ENCODE assay signal across 8 cellular contexts in the genomic region with DNA sequence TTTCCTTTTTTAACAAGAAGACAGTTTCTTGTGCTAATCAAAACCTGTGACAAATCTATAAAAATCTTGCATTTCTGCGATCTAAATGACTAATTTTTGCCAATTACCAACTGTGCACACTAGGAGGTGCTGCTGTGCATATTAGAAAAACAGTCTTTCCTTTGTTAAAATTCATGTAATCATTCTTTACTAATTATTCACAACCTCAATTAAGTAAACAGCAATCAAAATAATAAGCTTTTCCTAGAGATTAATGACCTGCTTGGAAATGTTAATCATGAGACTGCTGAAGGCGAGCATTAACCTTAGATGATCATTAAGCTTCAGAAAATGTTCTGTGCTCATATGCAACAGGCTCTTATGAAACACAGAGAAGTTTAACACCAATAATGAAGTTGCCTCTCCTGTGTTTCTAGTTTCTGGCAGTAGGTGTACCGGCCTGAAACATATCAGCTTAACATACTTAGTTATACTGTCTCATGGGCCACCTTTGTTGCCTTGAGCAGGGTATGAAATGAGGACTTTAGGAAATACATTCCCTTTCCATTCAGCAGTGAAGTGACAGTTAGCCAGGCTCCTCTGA. TPM values are rescaled to one million over a fixed set of nuclear protein-coding genes. Genes with fewer than 3 reads are reported as not detected.
DNase-seq lines count a peak whose midpoint lies in the region; ATAC-seq, FAIRE-seq and TF ChIP-seq lines count a peak whose summit lies in the region.

No MANE protein-coding gene starts in this region.

- no peaks in the 10 kb centered on the region for H3K4me1 Mint-ChIP-seq in nephron progenitor cell

- FAIRE-seq in H54 (lab: Jason Lieb, UNC), result peak; percentile 92

- TF ChIP-seq CTCF in nephron progenitor cell (IDR thresholded peaks at IDR 0.05), result peak; percentile 84

- ATAC-seq in SK-N-SH treated with all-trans-retinoic acid at 6 μM for 48 hours (peak; percentile 45), HG02759 (IDR thresholded peaks at IDR 0.05; ENCODE audit: unreplicated experiment) (no peak)

- no peak overlapping the region for H3K4me3 Mint-ChIP-seq in nephron progenitor cell

- DNase-seq in COLO668 (lab: John Stamatoyannopoulos, UW; ENCODE audit: unreplicated experiment), result peak; percentile 3
- DNase-seq in H54 (ENCODE audit: insufficient read length, low spot score), result no peak
- DNase-seq in effector CD4-positive, alpha-beta T cell, result peak; percentile 15
- peak; percentile 31 for DNase-seq in nephron progenitor cell
- DNase-seq in posterior vena cava (ENCODE audit: low spot score), result no peak
- no peak for DNase-seq in mucosa of gallbladder (ENCODE audit: low spot score)

- no peaks in the 10 kb centered on the region for H3K27me3 Mint-ChIP-seq in nephron progenitor cell (ENCODE audit: low read depth, poor library complexity)

- no peaks in the 10 kb centered on the region for H3K36me3 Mint-ChIP-seq in nephron progenitor cell (ENCODE audit: low read depth)

- no peaks in the 10 kb centered on the region for H3K9me3 Mint-ChIP-seq in nephron progenitor cell

- intact Hi-C loops in posterior vena cava (cut with DNase I), result loop anchor here (5.0 to 10.0 kb wide), 2 partner anchors 61 to 183 kb away; no protein-coding TSS in a partner anchor

- no peak for TF ChIP-seq POLR2A in H54 (IDR thresholded peaks at IDR 0.05; ENCODE audit: low read depth, low read length)

- no peak overlapping the region for H3K27ac Mint-ChIP-seq in nephron progenitor cell

TF ChIP-seq in SK-N-SH treated with all-trans-retinoic acid at 6 μM for 48 hours, 23 proteins besides CTCF, POLR2A, EP300 and RAD21:
- no peak for TF ChIP-seq ESRRG (CRISPR knock-in tag; IDR thresholded peaks at IDR 0.05)
- TF ChIP-seq ZNF8 (CRISPR knock-in tag; IDR thresholded peaks at IDR 0.05), result peak; percentile 90

RNA-seq across cellular contexts. Expression of gene RFESD, which starts 17.7 kb away (rescaled TPM):
- 1 to 10 TPM; 1.1 to 2.0 TPM for total RNA-seq in posterior vena cava
- 1.3 TPM for total RNA-seq in mucosa of gallbladder

RNA-seq across cellular contexts. Expression of gene SPATA9, which starts 18.5 kb away (rescaled TPM):
- total RNA-seq in posterior vena cava (under 1 TPM; 0.29 to 0.51 TPM), mucosa of gallbladder (0.20 TPM)

RNA-seq across cellular contexts. Expression of gene GPR150, which starts 44.4 kb away (rescaled TPM):
- total RNA-seq in posterior vena cava, result under 1 TPM; 0.10 to 0.23 TPM
- total RNA-seq in mucosa of gallbladder, result not detected

Comparison
In these comparisons a context has a peak if more than half of its experiments do, and no peak if none do; other contexts are left out.
1. DNase-seq: peak in COLO668 (single experiment), effector CD4-positive, alpha-beta T cell (single experiment) and nephron progenitor cell (single experiment); none in H54 (single experiment), posterior vena cava (single experiment) and mucosa of gallbladder (single experiment).